ENCODE assay signal across 24 cellular contexts in genomic region chr20:49156481-49156880, GRCh38.
"Had no signal": no experiment of that assay in that cellular context is flagged by ENCODE, and none has a peak within 500 bp of the region (broad histone marks: within the 10 kb centered on the region; RNA-seq: fewer than 3 reads in every experiment).

No MANE protein-coding gene starts in this region.

- H3K4me3 Mint-ChIP-seq: activated naive CD8-positive, alpha-beta T cell; brain; effector memory CD8-positive, alpha-beta T cell; neural crest cell had no signal

- H3K4me1 Mint-ChIP-seq: brain had no signal

- H3K27me3 Mint-ChIP-seq: activated naive CD8-positive, alpha-beta T cell; brain; effector memory CD8-positive, alpha-beta T cell had no signal

- ATAC-seq: effector memory CD8-positive, alpha-beta T cell; gastroesophageal sphincter; right cardiac atrium; SK-N-SH treated with all-trans-retinoic acid at 6 μM for 48 hours had no signal

- H3K9me3 Mint-ChIP-seq: activated T-helper 2 cell treated with anti-CD3 and anti-CD28 coated beads, Interferon-gamma antibody, Interleukin-2, Interleukin-4, amounts not matched to agents 10 μg/mL and 5 μg/mL and 100 μg/mL, durations not matched to agents 14 hours and 24 hours and 36 hours; brain; effector memory CD8-positive, alpha-beta T cell; neural crest cell had no signal

- DNase-seq: activated CD4-positive, alpha-beta T cell treated with anti-CD3 and anti-CD28 coated beads, Interleukin-2, amount 50 U/mL, for 1 hour; activated CD4-positive, CD25-positive, alpha-beta regulatory T cell treated with anti-CD3 and anti-CD28 coated beads, Interleukin-2, amount 50 U/mL, for 72 hours; activated T-cell treated with anti-CD3 and anti-CD28 coated beads, Interleukin-2, amount 50 U/mL, for 1 hour; caudate nucleus; cortex of kidney; effector memory CD8-positive, alpha-beta T cell; erythroblast; islet precursor cell; left ventricle myocardium inferior; occipital lobe; posterior cingulate gyrus; right cardiac atrium; stimulated activated CD4-positive, alpha-beta T cell treated with anti-CD3 and anti-CD28 coated beads, Interleukin-15, amount 100 ng/mL, for 24 hours; stimulated activated CD4-positive, alpha-beta T cell treated with anti-CD3 and anti-CD28 coated beads, Interleukin-2, amount 100 ng/mL, for 24 hours; stimulated activated naive CD4-positive, alpha-beta T cell; T-helper 2 cell; testis; transverse colon had no signal

- H3K27ac Mint-ChIP-seq: activated T-helper 2 cell treated with anti-CD3 and anti-CD28 coated beads, Interferon-gamma antibody, Interleukin-2, Interleukin-4, amounts not matched to agents 10 μg/mL and 5 μg/mL and 100 μg/mL, durations not matched to agents 14 hours and 24 hours and 36 hours had no signal
